ENCODE assay signal across 1 cellular context in the genomic region with DNA sequence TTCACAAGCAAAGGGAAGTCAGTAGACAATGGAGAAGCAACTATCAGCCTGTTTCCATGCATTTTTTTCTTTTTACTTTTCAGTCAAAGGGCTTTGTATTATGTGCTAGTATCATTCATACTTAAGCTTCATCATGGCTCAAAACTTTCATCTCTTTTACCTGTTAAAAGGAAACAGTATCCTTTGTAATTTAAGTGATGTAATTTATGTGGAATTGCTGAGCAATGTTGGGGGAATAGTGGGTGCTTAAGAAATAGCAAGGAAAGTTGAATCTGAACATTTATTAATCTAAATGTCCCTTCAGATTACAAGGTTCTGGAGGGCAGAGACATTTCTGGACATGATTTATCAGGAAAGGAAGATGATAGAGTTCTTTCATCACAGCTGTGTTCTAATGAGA.
TF ChIP-seq lines count a peak whose summit lies in the region.

No MANE protein-coding gene starts in this region.

TF ChIP-seq in HCT116, 20 proteins besides CTCF, POLR2A, EP300 and RAD21 (continued from another document):
- TF ChIP-seq, protein P1, sequence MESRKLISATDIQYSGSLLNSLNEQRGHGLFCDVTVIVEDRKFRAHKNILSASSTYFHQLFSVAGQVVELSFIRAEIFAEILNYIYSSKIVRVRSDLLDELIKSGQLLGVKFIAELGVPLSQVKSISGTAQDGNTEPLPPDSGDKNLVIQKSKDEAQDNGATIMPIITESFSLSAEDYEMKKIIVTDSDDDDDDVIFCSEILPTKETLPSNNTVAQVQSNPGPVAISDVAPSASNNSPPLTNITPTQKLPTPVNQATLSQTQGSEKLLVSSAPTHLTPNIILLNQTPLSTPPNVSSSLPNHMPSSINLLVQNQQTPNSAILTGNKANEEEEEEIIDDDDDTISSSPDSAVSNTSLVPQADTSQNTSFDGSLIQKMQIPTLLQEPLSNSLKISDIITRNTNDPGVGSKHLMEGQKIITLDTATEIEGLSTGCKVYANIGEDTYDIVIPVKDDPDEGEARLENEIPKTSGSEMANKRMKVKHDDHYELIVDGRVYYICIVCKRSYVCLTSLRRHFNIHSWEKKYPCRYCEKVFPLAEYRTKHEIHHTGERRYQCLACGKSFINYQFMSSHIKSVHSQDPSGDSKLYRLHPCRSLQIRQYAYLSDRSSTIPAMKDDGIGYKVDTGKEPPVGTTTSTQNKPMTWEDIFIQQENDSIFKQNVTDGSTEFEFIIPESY (IDR thresholded peaks at IDR 0.05; ENCODE audit: extremely low read depth, insufficient replicate concordance, low read length), result no peak
- no peak for TF ChIP-seq EGR1 (IDR thresholded peaks at IDR 0.05; ENCODE audit: low read depth)
TF ChIP-seq in HCT116: peak in this region for 0.
